7 cellular contexts compared by ENCODE assay signal in the genomic region with DNA sequence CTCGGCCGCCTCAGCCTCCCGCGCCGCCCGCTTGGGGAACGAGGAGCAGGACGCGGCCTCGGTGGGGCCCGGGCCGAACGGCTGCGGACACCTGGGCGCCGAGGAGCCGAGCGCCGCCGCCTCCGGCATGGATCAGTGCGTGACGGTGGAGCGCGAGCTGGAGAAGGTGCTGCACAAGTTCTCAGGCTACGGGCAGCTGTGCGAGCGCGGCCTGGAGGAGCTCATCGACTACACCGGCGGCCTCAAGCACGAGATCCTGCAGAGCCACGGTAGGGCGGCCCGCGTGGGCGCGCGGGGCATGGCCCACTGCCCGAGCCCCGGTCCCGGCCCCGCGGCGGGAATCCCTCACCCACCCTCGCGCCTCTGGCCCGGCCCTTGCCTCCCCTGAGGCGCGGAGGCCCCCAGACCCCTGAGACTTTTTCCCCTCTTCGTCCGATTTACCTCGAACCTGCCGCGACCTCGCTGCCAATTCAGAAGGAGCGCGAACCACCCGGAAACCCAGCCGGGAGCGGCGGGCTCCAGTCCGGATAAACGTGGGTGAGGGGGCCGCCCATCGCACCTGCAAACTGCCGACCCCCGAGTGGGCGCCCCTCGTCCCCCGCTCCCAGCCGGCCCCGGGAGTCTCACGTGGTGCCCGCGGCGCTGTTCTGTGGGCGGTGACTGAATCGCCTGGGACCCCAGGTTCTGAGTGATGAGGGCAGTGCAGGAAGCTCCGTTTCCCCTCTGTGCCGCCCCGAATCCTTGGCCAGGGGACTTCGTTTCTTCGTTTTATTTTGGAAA. TPM values are rescaled to one million over a fixed set of nuclear protein-coding genes. Genes with fewer than 3 reads are reported as not detected.
DNase-seq lines count a peak whose midpoint lies in the region; ATAC-seq lines count a peak whose summit lies in the region.
"Not testable (repeated sequence)": the region's sequence is repeated elsewhere in the genome, so short reads cannot be mapped to it uniquely, and the experiment has no call there.

No MANE protein-coding gene starts in this region.

- DNase-seq in NCI-H69 (lab: John Stamatoyannopoulos, UW) (peak; percentile 18), dermis blood vessel endothelial cell (peak; percentile 59)
- peak; percentile 85 for DNase-seq in activated CD8-positive, alpha-beta memory T cell treated with anti-CD3 and anti-CD28 coated beads for 24 hours

- H3K27ac ChIP-seq in layer of hippocampus (ENCODE audit: low read depth, low read length) (peak overlapping the region; percentile 84), skin epidermis (peak overlapping the region; percentile 34 to 97 (median 90))

- H3K4me3 ChIP-seq in skin epidermis: peak overlapping the region; percentile 48 to 77 (median 68)

- not testable (repeated sequence) for H3K27me3 ChIP-seq in layer of hippocampus (ENCODE audit: control insufficient read depth, insufficient read depth, low read length)

- ATAC-seq in GM18861 (IDR thresholded peaks at IDR 0.05; ENCODE audit: unreplicated experiment) (peak; percentile 10), HG02970 (IDR thresholded peaks at IDR 0.05; ENCODE audit: low FRiP score, unreplicated experiment) (peak; percentile 11)

RNA-seq across cellular contexts. Expression of a gene that starts 0.6 kb away (rescaled TPM):
- total RNA-seq in dermis blood vessel endothelial cell: 80.9 and 91.2 TPM in 2 replicates

Comparison
In these comparisons a context has a peak if more than half of its experiments do, and no peak if none do; other contexts are left out.
1. Peak in every context shown above with its lines: DNase-seq, ATAC-seq, H3K4me3 ChIP-seq and H3K27ac ChIP-seq.
2. DNase-seq: peak in every context shown above with its lines; median percentile 85 in activated CD8-positive, alpha-beta memory T cell treated with anti-CD3 and anti-CD28 coated beads for 24 hours; 59 in dermis blood vessel endothelial cell; 18 in NCI-H69.